ENCODE assay signal across 8 cellular contexts in the genomic region with DNA sequence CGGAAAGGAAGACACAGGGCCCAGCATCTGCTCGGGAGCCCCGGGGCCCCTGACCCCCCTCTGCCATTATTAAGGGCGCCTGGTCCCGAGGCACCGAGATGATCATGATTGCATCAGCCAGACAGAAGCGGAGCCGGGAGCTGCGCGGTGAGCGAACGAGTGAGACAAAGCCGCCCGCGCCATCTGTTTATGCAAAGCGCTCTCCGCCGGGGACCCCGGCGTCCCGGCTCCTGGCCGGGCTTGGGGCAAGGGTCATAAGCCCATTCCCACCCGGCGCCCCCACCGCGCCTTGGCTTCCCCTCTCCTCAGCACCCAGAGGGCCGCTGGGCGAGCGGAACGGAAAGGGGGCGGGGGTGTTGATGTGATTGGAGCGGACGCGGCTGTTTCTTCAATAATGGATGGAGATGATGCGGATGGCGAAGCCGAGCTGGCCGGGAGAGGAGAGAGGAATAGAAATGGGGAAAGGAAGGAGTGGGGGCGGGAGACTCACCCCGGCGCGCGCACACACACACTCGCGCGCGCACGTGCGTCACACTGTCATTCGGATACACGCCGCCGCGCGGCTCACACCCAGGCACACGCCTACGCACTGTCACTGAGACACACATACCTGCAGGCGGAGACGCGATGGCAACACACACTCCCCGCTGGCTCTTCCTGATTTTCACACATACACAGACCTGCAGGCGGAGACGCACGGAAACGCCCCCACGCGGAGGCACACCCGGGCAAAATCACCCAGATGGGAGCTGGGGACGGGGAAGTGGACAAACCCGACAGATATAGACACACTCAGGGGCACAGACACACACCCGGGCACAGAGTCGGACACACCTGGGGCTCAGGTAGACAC. TPM values are rescaled to one million over a fixed set of nuclear protein-coding genes. Genes with fewer than 3 reads are reported as not detected.
A peak's percentile ranks its signal among the peaks of the same experiment; 100 is the strongest.
DNase-seq lines count a peak whose midpoint lies in the region; ATAC-seq and TF ChIP-seq lines count a peak whose summit lies in the region.

No MANE protein-coding gene starts in this region.

- DNase-seq in DMS114 treated with DMSO at 0.1 percent for 48 hours (lab: John Stamatoyannopoulos, UW; ENCODE audit: unreplicated experiment) (peak; percentile 63), Peyer's patch (peak; percentile 68 to 88 (median 85)), activated gamma-delta T cell treated with Interleukin-2 at 50 U/mL for 16 hours (peak; percentile 48), head of caudate nucleus (peak; percentile 63 to 95 (median 81)), pons (ENCODE audit: low spot score) (peak; percentile 42)

- 1% methylated on average over 68 of the region's 72 CpGs for WGBS in HUES64

- intact Hi-C loops in head of caudate nucleus (cut with DNase I): loop anchor here (5.0 kb wide), 1 partner anchor 33 kb away; no protein-coding TSS in a partner anchor

- H3K4me1 ChIP-seq in HUES64 (ENCODE audit: insufficient read depth, low read length) (peaks cover 14% of the 10 kb centered on the region), Peyer's patch (peaks cover 5 to 76% (median 48%) of the 10 kb centered on the region in 4 donors)

- H3K27ac ChIP-seq in HUES64 (ENCODE audit: low read depth, low read length) (no peak overlapping the region), Peyer's patch (peak overlapping the region in 1 of 4 donors; percentile 55)

- no peak for ATAC-seq in GM19395 (IDR thresholded peaks at IDR 0.05; ENCODE audit: unreplicated experiment)
- ATAC-seq in HG03354 (IDR thresholded peaks at IDR 0.05; ENCODE audit: poor library complexity, severe bottlenecking, unreplicated experiment): no peak

- peak in 4 of 6 experiments; percentile 8 to 29 (median 14) for TF ChIP-seq CTCF in Peyer's patch (IDR thresholded peaks at IDR 0.05)

- no peaks in the 10 kb centered on the region for H3K9me3 ChIP-seq in HUES64 (ENCODE audit: insufficient read depth, low read depth, low read length)
- H3K9me3 ChIP-seq in Peyer's patch: no peaks in the 10 kb centered on the region

- no peak for TF ChIP-seq POLR2A in Peyer's patch (IDR thresholded peaks at IDR 0.05)

- peak overlapping the region; percentile 57 for H3K4me3 ChIP-seq in HUES64 (ENCODE audit: low read length)
- H3K4me3 ChIP-seq in Peyer's patch: peak overlapping the region; percentile 29 to 59 (median 56)

- H3K27me3 ChIP-seq in HUES64 (ENCODE audit: insufficient read depth, low read length) (peaks cover 84% of the 10 kb centered on the region), Peyer's patch (peaks cover 0 to 42% of the 10 kb centered on the region in 2 donors)

- H3K36me3 ChIP-seq in HUES64 (ENCODE audit: insufficient read depth, low read length) (no peaks in the 10 kb centered on the region), Peyer's patch (no peaks in the 10 kb centered on the region)

- H3K9ac ChIP-seq in HUES64 (ENCODE audit: low read depth, low read length): peak overlapping the region; percentile 69

RNA-seq across cellular contexts. Expression of gene STAC3, which starts 10.7 kb away (rescaled TPM):
- 0.90 TPM for polyA plus RNA-seq in HUES64 (2013, experiment 1 of 2)
- 0.82 TPM for polyA plus RNA-seq in HUES64 (2013, experiment 2 of 2)
- 1 to 10 TPM; 1.9 to 6.6 (median 2.4) TPM for total RNA-seq in Peyer's patch

RNA-seq across cellular contexts. Expression of gene SHMT2, which starts 10.8 kb away (rescaled TPM):
- polyA plus RNA-seq in HUES64 (2013, experiment 1 of 2): 125 TPM
- 133 TPM for polyA plus RNA-seq in HUES64 (2013, experiment 2 of 2)
- 10 to 100 TPM; 34.4 to 72.6 (median 36.3) TPM for total RNA-seq in Peyer's patch

RNA-seq across cellular contexts. Expression of gene NXPH4, which starts 23.7 kb away (rescaled TPM):
- 0.70 TPM for polyA plus RNA-seq in HUES64 (2013, experiment 1 of 2)
- 2.2 TPM for polyA plus RNA-seq in HUES64 (2013, experiment 2 of 2)
- total RNA-seq in Peyer's patch: not detected
